In genomic region chr17:49434821-49435581, GRCh38 we compare ENCODE assay signal across 8 cellular contexts. TPM values are rescaled to one million over a fixed set of nuclear protein-coding genes. Genes with fewer than 3 reads are reported as not detected.
DNase-seq lines count a peak whose midpoint lies in the region; ATAC-seq, FAIRE-seq and TF ChIP-seq lines count a peak whose summit lies in the region.

No MANE protein-coding gene starts in this region.

- H3K27me3 Mint-ChIP-seq in Calu3 (ENCODE audit: unreplicated experiment) (peaks cover 65% of the 10 kb centered on the region), MCF 10A (ENCODE audit: insufficient read depth, unreplicated experiment) (peaks cover 52% of the 10 kb centered on the region)

- no peak overlapping the region for H3K27ac ChIP-seq in keratinocyte (ENCODE audit: control insufficient read depth, insufficient read depth, low read length)

- H3K4me1 Mint-ChIP-seq in Calu3 (ENCODE audit: low read depth, unreplicated experiment) (no peaks in the 10 kb centered on the region), MCF 10A (ENCODE audit: insufficient read depth, unreplicated experiment) (no peaks in the 10 kb centered on the region)
- H3K4me1 Mint-ChIP-seq in stimulated activated effector memory CD8-positive, alpha-beta T cell treated with anti-CD3 and anti-CD28 coated beads, Interleukin-12 subunit alpha, Interleukin-12 subunit beta, amount 100 ng/mL, for 72 hours: peaks cover 7% of the 10 kb centered on the region

- no peak overlapping the region for H3K9ac ChIP-seq in keratinocyte (ENCODE audit: control insufficient read depth, extremely low read depth, insufficient read depth, low read length)

- H3K27ac Mint-ChIP-seq in Calu3 (ENCODE audit: unreplicated experiment) (no peak overlapping the region), MCF 10A (ENCODE audit: low read depth, unreplicated experiment) (no peak overlapping the region)
- no peak overlapping the region for H3K27ac Mint-ChIP-seq in stimulated activated effector memory CD8-positive, alpha-beta T cell treated with anti-CD3 and anti-CD28 coated beads, Interleukin-12 subunit alpha, Interleukin-12 subunit beta, amount 100 ng/mL, for 72 hours

- CTCF ChIA-PET in Calu3 (lab: Charles Lee): interaction anchor here (0.7 to 5.8 kb wide), 6 partner anchors 9 to 279 kb away, joined by 4 to 37 read pairs (median 6); partner anchors contain the start of gene PHB1
- CTCF ChIA-PET in MCF 10A (lab: Yijun Ruan, JAX): interaction anchor here (0.6 to 8.0 kb wide), 31 partner anchors 9 to 1330 kb away, joined by 3 to 165 read pairs (median 4); no protein-coding TSS in a partner anchor

- dilution Hi-C loops in keratinocyte (cut with MboI; ENCODE audit: extremely low pct_ligation_motif_present, low sequenced_read_pairs): loop anchor here (5.0 kb wide), 1 partner anchor 67 kb away; no protein-coding TSS in a partner anchor

- BruUV-seq in Calu3 (replicated peaks; lab: Mats Ljungman, UMichigan): no TSS peak
- no TSS peak for BruUV-seq in MCF 10A (replicated peaks; lab: Mats Ljungman, UMichigan)

- H3K4me2 ChIP-seq in keratinocyte (ENCODE audit: control insufficient read depth, extremely low read depth, insufficient read depth, low read depth, low read length): no peak overlapping the region

- no peaks in the 10 kb centered on the region for H3K9me3 Mint-ChIP-seq in Calu3 (ENCODE audit: low read depth, unreplicated experiment)
- no peaks in the 10 kb centered on the region for H3K9me3 Mint-ChIP-seq in MCF 10A (ENCODE audit: unreplicated experiment)
- no peaks in the 10 kb centered on the region for H3K9me3 Mint-ChIP-seq in stimulated activated effector memory CD8-positive, alpha-beta T cell treated with anti-CD3 and anti-CD28 coated beads, Interleukin-12 subunit alpha, Interleukin-12 subunit beta, amount 100 ng/mL, for 72 hours

- H3K27me3 ChIP-seq in keratinocyte (ENCODE audit: control insufficient read depth, extremely low read depth, insufficient read depth, low read length): peaks cover 37% of the 10 kb centered on the region

- no peaks in the 10 kb centered on the region for H3K79me2 ChIP-seq in keratinocyte (ENCODE audit: control insufficient read depth, insufficient read depth, low read length)

- no peak overlapping the region for H3K4me3 ChIP-seq in keratinocyte (ENCODE audit: control insufficient read depth in 2 of 3, extremely low read depth in 1 of 3, insufficient read depth in 2 of 3, low read depth in 1 of 3, low read length in 3 of 3)

- peak; percentile 60 for ATAC-seq in stimulated activated effector memory CD8-positive, alpha-beta T cell treated with anti-CD3 and anti-CD28 coated beads, Interleukin-12 subunit alpha, Interleukin-12 subunit beta, amount 100 ng/mL, for 72 hours
- no peak for ATAC-seq in GM21723 (IDR thresholded peaks at IDR 0.05; ENCODE audit: unreplicated experiment)

- H4K20me1 ChIP-seq in keratinocyte (ENCODE audit: control insufficient read depth, extremely low read depth, insufficient read depth, low read length): no peaks in the 10 kb centered on the region

- no peaks in the 10 kb centered on the region for H3K9me3 ChIP-seq in keratinocyte (ENCODE audit: control insufficient read depth, low read depth, low read length)

- no peak overlapping the region for H2AFZ ChIP-seq in keratinocyte (ENCODE audit: control insufficient read depth, low read length)

- peak; percentile 63 for FAIRE-seq in keratinocyte (lab: Jason Lieb, UNC)

- intact Hi-C loops in Calu3 (cut with micrococcal nuclease; ENCODE audit: unreplicated experiment) (loop anchor here (1.0 to 10.0 kb wide), 3 partner anchors 114 to 260 kb away; no protein-coding TSS in a partner anchor), MCF 10A (cut with micrococcal nuclease) (loop anchor here (1.0 to 2.0 kb wide), 2 partner anchors 62 to 113 kb away; no protein-coding TSS in a partner anchor)

- no peaks in the 10 kb centered on the region for H3K9me1 ChIP-seq in keratinocyte (ENCODE audit: control insufficient read depth, extremely low read depth, insufficient read depth, low read length)

- H3K4me1 ChIP-seq in keratinocyte (ENCODE audit: control insufficient read depth, extremely low read depth, insufficient read depth, low read length): peaks cover 3% of the 10 kb centered on the region

- POLR2A ChIA-PET in MCF 10A (lab: Yijun Ruan, JAX): interaction anchor here (0.5 to 1.1 kb wide), 7 partner anchors 43 to 544 kb away, joined by 3 to 4 read pairs (median 3); no protein-coding TSS in a partner anchor

- H3K36me3 Mint-ChIP-seq in Calu3 (ENCODE audit: insufficient read depth, unreplicated experiment): no peaks in the 10 kb centered on the region
- no peaks in the 10 kb centered on the region for H3K36me3 Mint-ChIP-seq in MCF 10A (ENCODE audit: insufficient read depth, unreplicated experiment)
- H3K36me3 Mint-ChIP-seq in stimulated activated effector memory CD8-positive, alpha-beta T cell treated with anti-CD3 and anti-CD28 coated beads, Interleukin-12 subunit alpha, Interleukin-12 subunit beta, amount 100 ng/mL, for 72 hours: no peaks in the 10 kb centered on the region

- TF ChIP-seq CTCF in Calu3 (IDR thresholded peaks at IDR 0.05; ENCODE audit: unreplicated experiment): peak; percentile 93
- TF ChIP-seq CTCF in MCF 10A (IDR thresholded peaks at IDR 0.05; ENCODE audit: unreplicated experiment): peak; percentile 93
- peak; percentile 59 to 88 (median 87) for TF ChIP-seq CTCF in keratinocyte (optimal IDR thresholded peaks at IDR 0.05 in 1 of 3, IDR thresholded peaks at IDR 0.05 in 1 of 3, conservative IDR thresholded peaks at IDR 0.05 in 1 of 3; ENCODE audit: extremely low read depth in 1 of 3, insufficient read depth in 2 of 3, low read length in 3 of 3)

- DNase-seq in Calu3 (peak; percentile 81), HPDE6-E6E7 (ENCODE audit: extremely low spot score) (peak; percentile 83), SW 1271 (lab: John Stamatoyannopoulos, UW) (peak; percentile 18 to 49), MCF 10A (ENCODE audit: unreplicated experiment) (peak; percentile 70), keratinocyte (ENCODE audit: low read depth, low spot score) (peak; percentile 38), GOT3 (lab: John Stamatoyannopoulos, UW) (no peak)
- DNase-seq in stimulated activated effector memory CD8-positive, alpha-beta T cell treated with anti-CD3 and anti-CD28 coated beads, Interleukin-12 subunit alpha, Interleukin-12 subunit beta, amount 100 ng/mL, for 72 hours (ENCODE audit: low spot score in 2 of 2): peak; percentile 27 to 69

- H3K36me3 ChIP-seq in keratinocyte (ENCODE audit: control insufficient read depth in 2 of 2, extremely low read depth in 1 of 2, insufficient read depth in 2 of 2, low read length in 2 of 2): no peaks in the 10 kb centered on the region

- H3K4me3 Mint-ChIP-seq in Calu3 (ENCODE audit: low read depth, unreplicated experiment) (no peak overlapping the region), MCF 10A (ENCODE audit: unreplicated experiment) (no peak overlapping the region)
- no peak overlapping the region for H3K4me3 Mint-ChIP-seq in stimulated activated effector memory CD8-positive, alpha-beta T cell treated with anti-CD3 and anti-CD28 coated beads, Interleukin-12 subunit alpha, Interleukin-12 subunit beta, amount 100 ng/mL, for 72 hours

RNA-seq across cellular contexts. Expression of gene PHB1, which starts 20.3 kb away (rescaled TPM):
- 413 and 469 TPM in 2 replicates for total RNA-seq in Calu3 (2022)
- total RNA-seq in MCF 10A (2022): 122 and 134 TPM in 2 replicates
- 286 to 500 TPM (median 395 TPM) in 3 replicates for polyA plus RNA-seq in keratinocyte
- polyA plus RNA-seq in keratinocyte (2011; ENCODE audit: low read depth): 64.7 TPM
- 292 and 405 TPM in 2 replicates for polyA plus RNA-seq in keratinocyte (2011; cell fraction: cytosol; rRNA removed)
- polyA plus RNA-seq in keratinocyte (2011; cell fraction: nucleus; rRNA removed): 226 and 261 TPM in 2 replicates
- polyA plus RNA-seq in keratinocyte (2012; ENCODE audit: low replicate concordance): 214 and 335 TPM in 2 replicates
- 298 to 579 TPM (median 485 TPM) in 3 replicates for polyA minus RNA-seq in keratinocyte
- 149 TPM for polyA minus RNA-seq in keratinocyte (2011; cell fraction: cytosol; rRNA and poly(A)+ RNA removed)
- polyA minus RNA-seq in keratinocyte (2011; cell fraction: nucleus; rRNA and poly(A)+ RNA removed): 51.4 and 112 TPM in 2 replicates
